Comparison of ENCODE assay signal across 12 cellular contexts in genomic region chr5:167030500-167031120, GRCh38. TPM values are rescaled to one million over a fixed set of nuclear protein-coding genes. Genes with fewer than 3 reads are reported as not detected.
DNase-seq lines count a peak whose midpoint lies in the region; ATAC-seq, FAIRE-seq and TF ChIP-seq lines count a peak whose summit lies in the region.
"Had no signal": no experiment of that assay in that cellular context is flagged by ENCODE, and none has a peak within 500 bp of the region (broad histone marks: within the 10 kb centered on the region; RNA-seq: fewer than 3 reads in every experiment).

No MANE protein-coding gene starts in this region.

- no peak for TF ChIP-seq EP300 in esophagus muscularis mucosa (IDR thresholded peaks at IDR 0.05)

- H3K27me3 ChIP-seq in esophagus muscularis mucosa: no peaks in the 10 kb centered on the region
- no peaks in the 10 kb centered on the region for H3K27me3 ChIP-seq in pancreas
- H3K27me3 ChIP-seq: neutrophil, vagina had no signal

- no peak for TF ChIP-seq POLR2A in esophagus muscularis mucosa (IDR thresholded peaks at IDR 0.05; ENCODE audit: low read depth)

- peak in 2 of 3 experiments; percentile 13 to 35 for TF ChIP-seq CTCF in esophagus muscularis mucosa (IDR thresholded peaks at IDR 0.05)
- TF ChIP-seq CTCF in pancreas (IDR thresholded peaks at IDR 0.05): peak in 2 of 4 donors; percentile 13 to 15

- H3K36me3 ChIP-seq in esophagus muscularis mucosa (no peaks in the 10 kb centered on the region), pancreas (no peaks in the 10 kb centered on the region)
- H3K36me3 ChIP-seq: neutrophil, vagina had no signal

- no peak for FAIRE-seq in pancreas (lab: Jason Lieb, UNC)
- FAIRE-seq: RCC 7860 had no signal

- peak; percentile 51 for DNase-seq in NCI-H82 (lab: John Stamatoyannopoulos, UW)
- no peak for DNase-seq in NCI-H82 treated with DMSO at 0.1 percent for 48 hours (lab: John Stamatoyannopoulos, UW; ENCODE audit: unreplicated experiment)
- peak; percentile 27 for DNase-seq in NCI-H460 (ENCODE audit: extremely low read depth, low read depth)
- no peak for DNase-seq in esophagus muscularis mucosa (ENCODE audit: extremely low spot score)
- no peak for DNase-seq in pancreas
- DNase-seq in midbrain (lab: John Stamatoyannopoulos, UW): no peak
- no peak for DNase-seq in NCI-H345 treated with DMSO at 0.1 percent for 48 hours (lab: John Stamatoyannopoulos, UW; ENCODE audit: unreplicated experiment)
- no peak for DNase-seq in NCI-H2171 treated with DMSO at 0.1 percent for 48 hours (lab: John Stamatoyannopoulos, UW)
- DNase-seq: activated CD4-positive, alpha-beta T cell treated with anti-CD3 and anti-CD28 coated beads, Interleukin-2, amount 50 U/mL, for 1 hour had no signal

- H3K4me3 ChIP-seq in esophagus muscularis mucosa: no peak overlapping the region
- H3K4me3 ChIP-seq in pancreas: no peak overlapping the region
- H3K4me3 ChIP-seq: vagina had no signal

- WGBS in esophagus muscularis mucosa: 89% methylated on average over 17 of the region's 17 CpGs
- WGBS in pancreas, 2 donors: 81 to 84% methylated on average over 17 of the region's 17 CpGs

- intact Hi-C loops in esophagus muscularis mucosa (cut with DNase I) (no loop called here), pancreas (cut with DNase I) (no loop called here)

- H3K27ac ChIP-seq in esophagus muscularis mucosa (replicated peaks in 1 of 4) (no peak overlapping the region), pancreas (no peak overlapping the region)
- H3K27ac ChIP-seq: neutrophil, vagina had no signal

- H3K9me3 ChIP-seq in esophagus muscularis mucosa (no peaks in the 10 kb centered on the region), pancreas (no peaks in the 10 kb centered on the region)
- H3K9me3 ChIP-seq: neutrophil, vagina had no signal

- H3K4me1 ChIP-seq in esophagus muscularis mucosa (no peaks in the 10 kb centered on the region), pancreas (peaks cover 0 to 10% (median 6%) of the 10 kb centered on the region in 3 donors)
- H3K4me1 ChIP-seq: vagina had no signal

- ATAC-seq in pancreas: peak in 3 of 4 donors; percentile 35 to 75 (median 63)

RNA-seq across cellular contexts. Expression of gene TENM2, which starts 51.8 kb away (rescaled TPM):
- 0.38 and 0.69 TPM in 2 replicates for total RNA-seq in NCI-H460 (2014; rRNA removed; shearing (Covaris generic))
- polyA plus RNA-seq in NCI-H460 (2014; cell fraction: nucleus; rRNA removed): 0.04 TPM in 1 of 2 replicates, not detected in the other
- under 1 TPM; under 0.01 to 0.63 (median 0.42) TPM for total RNA-seq in esophagus muscularis mucosa
- total RNA-seq in pancreas: 1 to 10 TPM in 1 of 6 donors, under 1 TPM in 5; 0.09 to 1.0 (median 0.29) TPM
- under 1 TPM; 0.15 to 0.82 TPM for polyA plus RNA-seq in pancreas

Comparison
In these comparisons a context has a peak if more than half of its experiments do, and no peak if none do; other contexts are left out.
1. DNase-seq: peak in NCI-H82 (single experiment) and NCI-H460 (single experiment); none in NCI-H82 treated with DMSO at 0.1 percent for 48 hours (single experiment), esophagus muscularis mucosa (single experiment), pancreas (0 of 6), midbrain (single experiment), NCI-H345 treated with DMSO at 0.1 percent for 48 hours (single experiment) and NCI-H2171 treated with DMSO at 0.1 percent for 48 hours (single experiment).